In the genomic region with DNA sequence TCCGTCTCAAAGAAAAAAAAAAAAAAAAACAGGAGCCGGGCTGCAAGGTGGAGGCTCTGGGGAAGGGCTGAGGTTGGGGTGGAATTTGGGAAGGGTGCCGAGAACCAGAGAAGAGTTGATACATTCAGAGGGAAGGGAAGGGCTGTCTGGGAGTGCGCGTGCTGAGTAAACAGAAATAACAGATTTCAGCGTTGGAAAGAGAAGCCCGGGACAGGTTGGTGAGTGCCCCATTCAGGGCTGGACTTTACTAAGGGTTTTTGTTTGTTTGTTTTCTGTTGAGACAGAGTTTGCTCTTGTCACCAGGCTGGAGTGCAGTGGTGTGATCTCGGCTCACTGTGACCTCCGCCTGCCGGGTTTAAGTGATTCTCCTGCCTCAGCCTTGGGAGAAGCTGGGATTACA, we compare ENCODE assay signal across 11 cellular contexts.
"Had no signal": no experiment of that assay in that cellular context is flagged by ENCODE, and none has a peak within 500 bp of the region (broad histone marks: within the 10 kb centered on the region; RNA-seq: fewer than 3 reads in every experiment).

No MANE protein-coding gene starts in this region.

- H3K4me1 Mint-ChIP-seq: neural progenitor cell had no signal

- H3K27me3 ChIP-seq: colonic mucosa, heart left ventricle, neural progenitor cell, pancreas, thyroid gland, vagina had no signal

- H3K36me3 Mint-ChIP-seq: neural progenitor cell had no signal

- H3K36me3 ChIP-seq: colonic mucosa, heart left ventricle, neural progenitor cell, pancreas, thyroid gland, vagina had no signal

- H3K4me1 ChIP-seq: colonic mucosa, neural progenitor cell, pancreas, thyroid gland, vagina had no signal

- DNase-seq: colonic mucosa; effector CD8-positive, alpha-beta T cell; pancreas; retina; stimulated activated CD4-positive, alpha-beta T cell treated with anti-CD3 and anti-CD28 coated beads, Interleukin-4, amount 100 ng/mL, for 4 hours; stimulated activated naive CD8-positive, alpha-beta T cell treated with anti-CD3 and anti-CD28 coated beads, Interleukin-15, amount 100 ng/mL, for 72 hours; thyroid gland had no signal

- H3K27ac ChIP-seq: colonic mucosa, heart left ventricle, neural progenitor cell, pancreas, skin epidermis, thyroid gland, vagina had no signal

- H3K9me3 ChIP-seq: colonic mucosa, pancreas, thyroid gland, vagina had no signal

- H3K9me3 Mint-ChIP-seq: stimulated activated naive CD8-positive, alpha-beta T cell treated with anti-CD3 and anti-CD28 coated beads, Interleukin-15, amount 100 ng/mL, for 72 hours had no signal

- H3K27ac Mint-ChIP-seq: neural progenitor cell; stimulated activated naive CD8-positive, alpha-beta T cell treated with anti-CD3 and anti-CD28 coated beads, Interleukin-15, amount 100 ng/mL, for 72 hours had no signal

- ATAC-seq: stimulated activated naive CD8-positive, alpha-beta T cell treated with anti-CD3 and anti-CD28 coated beads, Interleukin-15, amount 100 ng/mL, for 72 hours had no signal

- H3K4me3 ChIP-seq: colonic mucosa, heart left ventricle, neural progenitor cell, pancreas, skin epidermis, thyroid gland, vagina had no signal

- H3K4me3 Mint-ChIP-seq: neural progenitor cell; stimulated activated naive CD8-positive, alpha-beta T cell treated with anti-CD3 and anti-CD28 coated beads, Interleukin-15, amount 100 ng/mL, for 72 hours had no signal
